In genomic region chr22:38201718-38202436, GRCh38 we compare ENCODE assay signal across 8 cellular contexts. TPM values are rescaled to one million over a fixed set of nuclear protein-coding genes. Genes with fewer than 3 reads are reported as not detected.
DNase-seq lines count a peak whose midpoint lies in the region; ATAC-seq and TF ChIP-seq lines count a peak whose summit lies in the region.

Gene MAFF (plus strand): TSS chr22:38201994. CDS start chr22:38213854, 11,860 bp downstream.

- no peaks in the 10 kb centered on the region for H3K27me3 Mint-ChIP-seq in IgD-negative memory B cell

- H3K36me3 Mint-ChIP-seq in IgD-negative memory B cell = no peaks in the 10 kb centered on the region

- peak within 1 kb of the TSS; percentile 54 to 95 (median 80) for H3K27ac Mint-ChIP-seq in IgD-negative memory B cell

- no peaks in the 10 kb centered on the region; the same call in 1 of the 2 replicates for H3K4me1 ChIP-seq in Panc1 (ENCODE audit: control insufficient read depth, insufficient read depth, low read length)
- peaks cover 12 to 42% (median 23%) of the 10 kb centered on the region in 3 donors for H3K4me1 ChIP-seq in esophagus squamous epithelium

- no TSS peak for BruUV-seq in Panc1 (replicated peaks; lab: Mats Ljungman, UMichigan)

- peak; percentile 89 for DNase-seq in Caki2 (ENCODE audit: low read depth)
- DNase-seq in Panc1 (ENCODE audit: low read depth, low spot score) = no peak
- DNase-seq in activated T-helper 1 cell treated with Interleukin-2 at 50 U/mL for 16 hours (ENCODE audit: low read depth) = peak; percentile 74
- DNase-seq in esophagus squamous epithelium (lab: John Stamatoyannopoulos, UW) = peak; percentile 72
- peak; percentile 96 for DNase-seq in myocyte (ENCODE audit: low read depth)
- DNase-seq in stimulated activated CD8-positive, alpha-beta memory T cell treated with anti-CD3 and anti-CD28 coated beads, Interleukin-7, amount 100 ng/mL, for 24 hours (ENCODE audit: low read depth) = peak; percentile 83

- intact Hi-C loops in Panc1 (cut with micrococcal nuclease; ENCODE audit: unreplicated experiment) (no loop called here), esophagus squamous epithelium (cut with DNase I) (no loop called here)

- H3K27ac ChIP-seq in Panc1 (ENCODE audit: low read length) (peak within 1 kb of the TSS; percentile 52; the same call in 1 of the 2 replicates), esophagus squamous epithelium (peak within 1 kb of the TSS; percentile 92 to 100 (median 98))

- POLR2A ChIA-PET in Panc1 (lab: Charles Lee) = interaction anchor here (0.5 to 0.6 kb wide), 3 partner anchors 22 to 1426 kb away, joined by 3 to 14 read pairs (median 4); partner anchors contain the start of gene IFT27

- ATAC-seq in GM21390 (IDR thresholded peaks at IDR 0.05; ENCODE audit: unreplicated experiment) (peak; percentile 38), Panc1 (peak; percentile 89)

- TF ChIP-seq CTCF in Panc1 (IDR thresholded peaks at IDR 0.05) (no peak), esophagus squamous epithelium (IDR thresholded peaks at IDR 0.05) (peak in 1 of 6 experiments; percentile 11)

- CTCF ChIA-PET in Panc1 (lab: Charles Lee) = interaction anchor here (0.6 kb wide), 2 partner anchors 11 to 142 kb away, joined by 3 to 6 read pairs; no protein-coding TSS in a partner anchor

- TF ChIP-seq POLR2A in esophagus squamous epithelium (IDR thresholded peaks at IDR 0.05) = peak in 3 of 4 donors; percentile 73 to 96 (median 94)

- no peaks in the 10 kb centered on the region for H3K9me3 Mint-ChIP-seq in IgD-negative memory B cell

- H3K27me3 ChIP-seq in Panc1 (ENCODE audit: control insufficient read depth, insufficient read depth, low read length) = no peaks in the 10 kb centered on the region
- H3K27me3 ChIP-seq in esophagus squamous epithelium = no peaks in the 10 kb centered on the region

- H3K4me3 Mint-ChIP-seq in IgD-negative memory B cell = peak within 1 kb of the TSS; percentile 82 to 95 (median 91)

- in situ Hi-C loops in Caki2 (cut with HindIII; ENCODE audit: low pct_unique_long_range_greater_than_20kb, low sequenced_read_pairs) = no loop called here
- in situ Hi-C loops in Panc1 (cut with HindIII; ENCODE audit: low pct_unique_long_range_greater_than_20kb, low sequenced_read_pairs) = no loop called here

- no peaks in the 10 kb centered on the region for H3K9me3 ChIP-seq in Panc1 (ENCODE audit: control insufficient read depth, insufficient read depth, low read depth, low read length)
- H3K9me3 ChIP-seq in esophagus squamous epithelium = no peaks in the 10 kb centered on the region

- 0% methylated on average over 1 to 21 of the region's 85 CpGs for WGBS in esophagus squamous epithelium, 2 donors

- peaks cover 10 to 35% (median 27%) of the 10 kb centered on the region in 3 donors for H3K4me1 Mint-ChIP-seq in IgD-negative memory B cell

- peak within 1 kb of the TSS; percentile 62 to 93 for H3K4me3 ChIP-seq in Panc1 (ENCODE audit: low read depth in 2 of 2, low read length in 2 of 2)
- peak within 1 kb of the TSS; percentile 66 to 96 (median 83) for H3K4me3 ChIP-seq in esophagus squamous epithelium

- H3K36me3 ChIP-seq in Panc1 (ENCODE audit: control insufficient read depth, insufficient read depth, low read length) (no peaks in the 10 kb centered on the region; the same call in 1 of the 2 replicates), esophagus squamous epithelium (peaks cover 0 to 6% (median 0%) of the 10 kb centered on the region in 3 donors)

RNA-seq across cellular contexts. Expression of gene MAFF, which starts in this region (rescaled TPM):
- total RNA-seq in Caki2 (2014; rRNA removed; shearing (Covaris generic); ENCODE audit: low replicate concordance) = 24.5 and 29.3 TPM in 2 replicates
- 1.5 TPM for polyA plus RNA-seq in IgD-negative memory B cell
- total RNA-seq in Panc1 (2021; ENCODE audit: unreplicated experiment) = 6.4 TPM
- 11.8 TPM for polyA plus RNA-seq in Panc1 (2012; ENCODE audit: insufficient read length)
- total RNA-seq in esophagus squamous epithelium = 10 to 100 TPM; 19.4 to 51.6 (median 40.5) TPM
- total RNA-seq in myocyte = 4.1 and 8.7 TPM in 2 replicates
- polyA plus RNA-seq in myocyte (2012) = 7.4 TPM
